18 cellular contexts compared by ENCODE assay signal in genomic region chr1:21633141-21633755, GRCh38. TPM values are rescaled to one million over a fixed set of nuclear protein-coding genes. Genes with fewer than 3 reads are reported as not detected.
A peak's percentile ranks its signal among the peaks of the same experiment; 100 is the strongest.
DNase-seq lines count a peak whose midpoint lies in the region; ATAC-seq, FAIRE-seq and TF ChIP-seq lines count a peak whose summit lies in the region.
"Had no signal": no experiment of that assay in that cellular context is flagged by ENCODE, and none has a peak within 500 bp of the region (broad histone marks: within the 10 kb centered on the region; RNA-seq: fewer than 3 reads in every experiment).

No MANE protein-coding gene starts in this region.

- TF ChIP-seq CTCF in C4-2B (conservative IDR thresholded peaks at IDR 0.05), result no peak
- TF ChIP-seq CTCF in PC-9 (conservative IDR thresholded peaks at IDR 0.05), result no peak
- no peak for TF ChIP-seq CTCF in HepG2 (CRISPR knock-in tag; IDR thresholded peaks at IDR 0.05)
- TF ChIP-seq CTCF in progenitor cell of endocrine pancreas (IDR thresholded peaks at IDR 0.05; ENCODE audit: unreplicated experiment), result no peak

- H3K9me3 Mint-ChIP-seq in progenitor cell of endocrine pancreas (ENCODE audit: low read depth), result no peaks in the 10 kb centered on the region

- POLR2A ChIA-PET in PC-9 (lab: Charles Lee; ENCODE audit: unreplicated experiment) (interaction anchor here (0.6 kb wide), 1 partner anchor 44 kb away, joined by 4 read pairs; no protein-coding TSS in a partner anchor), HepG2 (lab: Yijun Ruan, JAX) (no interaction called here)

- peak overlapping the region; percentile 33 for H3K27ac Mint-ChIP-seq in progenitor cell of endocrine pancreas

- H3K27ac ChIP-seq in C4-2B, result peak overlapping the region; percentile 93
- H3K27ac ChIP-seq in PC-9, result peak overlapping the region; percentile 77
- H3K27ac ChIP-seq in HepG2 (ENCODE audit: extremely low read length, insufficient read depth, low read length), result no peak overlapping the region
- H3K27ac ChIP-seq: BLaER1, GM23248, SK-N-MC had no signal

- peaks cover 91% of the 10 kb centered on the region for H3K4me1 ChIP-seq in PC-9 (replicated peaks; ENCODE audit: insufficient read depth)
- peaks cover 32% of the 10 kb centered on the region for H3K4me1 ChIP-seq in HepG2 (ENCODE audit: insufficient read depth, low read length)
- H3K4me1 ChIP-seq: BLaER1 had no signal

- H3K27me3 Mint-ChIP-seq in progenitor cell of endocrine pancreas, result peaks cover 13% of the 10 kb centered on the region

- H3K36me3 ChIP-seq in PC-9 (ENCODE audit: low read depth) (no peaks in the 10 kb centered on the region), HepG2 (replicated peaks in 1 of 2; ENCODE audit: control insufficient read depth in 1 of 2, insufficient read depth in 2 of 2, low read length in 2 of 2) (peaks cover 2 to 7% of the 10 kb centered on the region in 2 experiments; a peak in 2 of 5 replicates)
- H3K36me3 ChIP-seq: BLaER1 had no signal

- H3K4me2 ChIP-seq in PC-9 (peak overlapping the region; percentile 56), HepG2 (ENCODE audit: low read depth, low read length) (no peak overlapping the region)
- H3K4me2 ChIP-seq: BLaER1 had no signal

- no peak overlapping the region for H3K9ac ChIP-seq in HepG2 (ENCODE audit: insufficient read depth, low read depth, low read length)
- H3K9ac ChIP-seq: BLaER1, GM23248 had no signal

- H3K9me2 ChIP-seq in PC-9 (ENCODE audit: insufficient read depth), result no peaks in the 10 kb centered on the region

- CTCF ChIA-PET in PC-9 (lab: Charles Lee), result no interaction called here
- CTCF ChIA-PET in HepG2 (lab: Yijun Ruan, JAX; ENCODE audit: low intra/inter-chr PET ratio, low total read pairs), result no interaction called here

- H3K9me3 ChIP-seq in PC-9 (ENCODE audit: insufficient read depth, low read depth) (no peaks in the 10 kb centered on the region), HepG2 (ENCODE audit: low read length) (no peaks in the 10 kb centered on the region)
- H3K9me3 ChIP-seq: BLaER1 had no signal

- no peaks in the 10 kb centered on the region for H3K36me3 Mint-ChIP-seq in progenitor cell of endocrine pancreas (ENCODE audit: insufficient read depth)

- WGBS in HepG2 (ENCODE audit: low lambda C conversion rate), result 90% methylated on average over 7 of the region's 7 CpGs

- intact Hi-C loops in PC-9 (cut with micrococcal nuclease; ENCODE audit: unreplicated experiment) (loop anchor here (10.0 kb wide), 1 partner anchor 1868 kb away; no protein-coding TSS in a partner anchor), HepG2 (cut with micrococcal nuclease; ENCODE audit: unreplicated experiment) (no loop called here)

- TF ChIP-seq EP300 in HepG2 (IDR thresholded peaks at IDR 0.05; ENCODE audit: low read depth in 2 of 2, low read length in 2 of 2) (no peak), HepG2 (CRISPR knock-in tag; IDR thresholded peaks at IDR 0.05; ENCODE audit: borderline replicate concordance) (no peak)

- no peaks in the 10 kb centered on the region for H3K79me2 ChIP-seq in PC-9 (ENCODE audit: low read depth)
- H3K79me2 ChIP-seq in HepG2 (ENCODE audit: insufficient read depth, low read length), result no peaks in the 10 kb centered on the region

- H3F3A ChIP-seq in PC-9 (ENCODE audit: insufficient read depth, low read depth), result peaks cover 34% of the 10 kb centered on the region

- in situ Hi-C loops in HepG2 (cut with HindIII; ENCODE audit: extremely low pct_ligation_motif_present, low pct_unique_long_range_greater_than_20kb), result no loop called here

- TF ChIP-seq RAD21 in HepG2 (CRISPR knock-in tag; IDR thresholded peaks at IDR 0.05), result no peak

- H4K20me1 ChIP-seq in PC-9 (ENCODE audit: insufficient read depth) (no peaks in the 10 kb centered on the region), HepG2 (ENCODE audit: insufficient read depth, low read length) (no peaks in the 10 kb centered on the region)

- no TSS peak for BruUV-seq in PC-9 (replicated peaks; lab: Mats Ljungman, UMichigan)
- BruUV-seq in HepG2 (replicated peaks; lab: Mats Ljungman, UMichigan), result no TSS peak

- H2AFZ ChIP-seq in PC-9 (no peak overlapping the region), HepG2 (ENCODE audit: low read length) (no peak overlapping the region)
- H2AFZ ChIP-seq: GM23248 had no signal

- no peak overlapping the region for H3K4me3 Mint-ChIP-seq in progenitor cell of endocrine pancreas (ENCODE audit: low read depth)

- H3K4me3 ChIP-seq in PC-9 (no peak overlapping the region), HepG2 (replicated peaks in 1 of 3; ENCODE audit: insufficient read depth in 1 of 3, low read depth in 2 of 3, low read length in 3 of 3) (no peak overlapping the region)
- H3K4me3 ChIP-seq: BLaER1, GM23248, SK-N-MC had no signal

- no peak for TF ChIP-seq POLR2A in HepG2 (IDR thresholded peaks at IDR 0.05; ENCODE audit: insufficient read depth in 1 of 2, low read depth in 2 of 2, low read length in 2 of 2)

- no peak for DNase-seq in PC-9
- no peak for DNase-seq in HepG2 (ENCODE audit: low spot score)
- DNase-seq in progenitor cell of endocrine pancreas (ENCODE audit: low spot score, unreplicated experiment), result no peak
- no peak for DNase-seq in dermis blood vessel endothelial cell
- DNase-seq in DMS53 (lab: John Stamatoyannopoulos, UW), result no peak
- DNase-seq: GM23248, KBM-7, NCI-H1092, NCI-H1694 treated with DMSO at 0.1 percent for 48 hours, NCI-H2171, NCI-H774 had no signal

- no peak for FAIRE-seq in HepG2 (lab: Jason Lieb, UNC)
- FAIRE-seq: HTR-8/SVneo had no signal

- ATAC-seq in HepG2, result no peak; the same call in 2 of the 3 replicates
- no peak for ATAC-seq in GM18519 (IDR thresholded peaks at IDR 0.05; ENCODE audit: low FRiP score, unreplicated experiment)
- ATAC-seq in GM19467 (IDR thresholded peaks at IDR 0.05; ENCODE audit: unreplicated experiment), result no peak
- ATAC-seq: Right ventricle myocardium inferior had no signal

- peaks cover 2% of the 10 kb centered on the region for H3K4me1 Mint-ChIP-seq in progenitor cell of endocrine pancreas (ENCODE audit: low read depth)

- no peaks in the 10 kb centered on the region for H3K27me3 ChIP-seq in PC-9 (ENCODE audit: insufficient read depth, low read depth)
- H3K27me3 ChIP-seq in HepG2 (ENCODE audit: control insufficient read depth in 1 of 2, insufficient read depth in 2 of 2, low read length in 2 of 2), result no peaks in the 10 kb centered on the region
- H3K27me3 ChIP-seq: BLaER1 had no signal

TF ChIP-seq in HepG2, 621 proteins besides CTCF, POLR2A, EP300 and RAD21:
- TF ChIP-seq ELF3 (CRISPR knock-in tag; IDR thresholded peaks at IDR 0.05), result no peak
- TF ChIP-seq, protein P1, sequence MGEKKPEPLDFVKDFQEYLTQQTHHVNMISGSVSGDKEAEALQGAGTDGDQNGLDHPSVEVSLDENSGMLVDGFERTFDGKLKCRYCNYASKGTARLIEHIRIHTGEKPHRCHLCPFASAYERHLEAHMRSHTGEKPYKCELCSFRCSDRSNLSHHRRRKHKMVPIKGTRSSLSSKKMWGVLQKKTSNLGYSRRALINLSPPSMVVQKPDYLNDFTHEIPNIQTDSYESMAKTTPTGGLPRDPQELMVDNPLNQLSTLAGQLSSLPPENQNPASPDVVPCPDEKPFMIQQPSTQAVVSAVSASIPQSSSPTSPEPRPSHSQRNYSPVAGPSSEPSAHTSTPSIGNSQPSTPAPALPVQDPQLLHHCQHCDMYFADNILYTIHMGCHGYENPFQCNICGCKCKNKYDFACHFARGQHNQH (CRISPR knock-in tag; IDR thresholded peaks at IDR 0.05), result no peak
- peak; percentile 52 for TF ChIP-seq RBM22 (optimal IDR thresholded peaks at IDR 0.05; ENCODE audit: low read length)
TF ChIP-seq in HepG2: peak in this region for 1.

RNA-seq across cellular contexts. Expression of gene RAP1GAP, which starts 35.9 kb away (rescaled TPM):
- total RNA-seq in PC-9 (2021) (22.7 and 30.2 TPM in 2 replicates), HepG2 (2016; rRNA removed; fragmentation: Illumina TruSeq; extraction: Trizol) (9.7 and 11.9 TPM in 2 replicates), progenitor cell of endocrine pancreas (15.3 and 16.1 TPM in 2 replicates), dermis blood vessel endothelial cell (under 0.01 and 0.05 TPM in 2 replicates)
- total RNA-seq in HepG2 (2016; cell fraction: cytosol; rRNA removed; fragmentation: Illumina TruSeq; extraction: Trizol; ENCODE audit: low read depth), result 3.8 and 5.0 TPM in 2 replicates
- 7.8 and 12.1 TPM in 2 replicates for total RNA-seq in HepG2 (2016; cell fraction: insoluble cytoplasmic fraction; rRNA removed; fragmentation: Illumina TruSeq; extraction: Trizol)
- 9.5 and 11.5 TPM in 2 replicates for total RNA-seq in HepG2 (2016; cell fraction: membrane; rRNA removed; fragmentation: Illumina TruSeq; extraction: Trizol)
- total RNA-seq in HepG2 (2016; cell fraction: nucleus; rRNA removed; fragmentation: Illumina TruSeq; extraction: Trizol), result 13.6 and 14.7 TPM in 2 replicates
- 37.5 and 46.1 TPM in 2 replicates for polyA plus RNA-seq in HepG2 (2011; rRNA removed)
- 21.6 and 24.9 TPM in 2 replicates for polyA plus RNA-seq in HepG2 (2011; cell fraction: cytosol; rRNA removed)
- polyA plus RNA-seq in HepG2 (2011; cell fraction: nucleus; rRNA removed), result 114 and 133 TPM in 2 replicates
- polyA plus RNA-seq in HepG2 (2012), result 22.0 and 27.8 TPM in 2 replicates
- polyA plus RNA-seq in HepG2 (2016; cell fraction: cytosol; fragmentation: Illumina TruSeq; extraction: Trizol; ENCODE audit: low read depth), result 5.3 and 7.0 TPM in 2 replicates
- 17.1 and 23.0 TPM in 2 replicates for polyA plus RNA-seq in HepG2 (2016; cell fraction: insoluble cytoplasmic fraction; fragmentation: Illumina TruSeq; extraction: Trizol; ENCODE audit: low read depth)
- 14.4 and 18.4 TPM in 2 replicates for polyA plus RNA-seq in HepG2 (2016; cell fraction: membrane; fragmentation: Illumina TruSeq; extraction: Trizol; ENCODE audit: low read depth)
- polyA plus RNA-seq in HepG2 (2016; cell fraction: nucleus; fragmentation: Illumina TruSeq; extraction: Trizol; ENCODE audit: insufficient read depth, low read depth), result 58.0 and 62.8 TPM in 2 replicates
- polyA minus RNA-seq in HepG2 (2011; rRNA and poly(A)+ RNA removed; ENCODE audit: low replicate concordance), result 18.4 and 45.8 TPM in 2 replicates
- polyA minus RNA-seq in HepG2 (2011; cell fraction: cytosol; rRNA and poly(A)+ RNA removed), result 12.8 and 14.1 TPM in 2 replicates
- 20.8 and 23.4 TPM in 2 replicates for polyA minus RNA-seq in HepG2 (2011; cell fraction: nucleus; rRNA and poly(A)+ RNA removed)
